In genomic region chr18:48992791-48993555, GRCh38 we compare ENCODE assay signal across 9 cellular contexts. TPM values are rescaled to one million over a fixed set of nuclear protein-coding genes. Genes with fewer than 3 reads are reported as not detected.
A peak's percentile ranks its signal among the peaks of the same experiment; 100 is the strongest.
DNase-seq lines count a peak whose midpoint lies in the region; ATAC-seq lines count a peak whose summit lies in the region.
"Had no signal": no experiment of that assay in that cellular context is flagged by ENCODE, and none has a peak within 500 bp of the region (broad histone marks: within the 10 kb centered on the region; RNA-seq: fewer than 3 reads in every experiment).

No MANE protein-coding gene starts in this region.

- ATAC-seq in GM19463 (IDR thresholded peaks at IDR 0.05; ENCODE audit: unreplicated experiment) (peak; percentile 67), esophagus mucosa (peak; percentile 18), GM18858 (IDR thresholded peaks at IDR 0.05; ENCODE audit: unreplicated experiment) (no peak), GM21717 (IDR thresholded peaks at IDR 0.05; ENCODE audit: unreplicated experiment) (no peak)
- ATAC-seq in stimulated activated effector memory CD8-positive, alpha-beta T cell treated with anti-CD3 and anti-CD28 coated beads, Interleukin-12 subunit alpha, Interleukin-12 subunit beta, amount 100 ng/mL, for 72 hours, result no peak
- ATAC-seq: activated CD8-positive, alpha-beta memory T cell treated with anti-CD3 and anti-CD28 coated beads, Interleukin-2, amount 10 ng/mL, durations not matched to agents 7 days and 5 days had no signal

- peak overlapping the region; percentile 8 for H3K27ac Mint-ChIP-seq in stimulated activated effector memory CD8-positive, alpha-beta T cell treated with anti-CD3 and anti-CD28 coated beads, Interleukin-12 subunit alpha, Interleukin-12 subunit beta, amount 100 ng/mL, for 72 hours
- H3K27ac Mint-ChIP-seq: activated CD8-positive, alpha-beta memory T cell treated with anti-CD3 and anti-CD28 coated beads, Interleukin-2, amount 10 ng/mL, durations not matched to agents 7 days and 5 days had no signal

- no peaks in the 10 kb centered on the region for H3K36me3 Mint-ChIP-seq in stimulated activated effector memory CD8-positive, alpha-beta T cell treated with anti-CD3 and anti-CD28 coated beads, Interleukin-12 subunit alpha, Interleukin-12 subunit beta, amount 100 ng/mL, for 72 hours
- H3K36me3 Mint-ChIP-seq: activated CD8-positive, alpha-beta memory T cell treated with anti-CD3 and anti-CD28 coated beads, Interleukin-2, amount 10 ng/mL, durations not matched to agents 7 days and 5 days had no signal

- no peak overlapping the region for H3K4me3 Mint-ChIP-seq in stimulated activated effector memory CD8-positive, alpha-beta T cell treated with anti-CD3 and anti-CD28 coated beads, Interleukin-12 subunit alpha, Interleukin-12 subunit beta, amount 100 ng/mL, for 72 hours
- H3K4me3 Mint-ChIP-seq: activated CD8-positive, alpha-beta memory T cell treated with anti-CD3 and anti-CD28 coated beads, Interleukin-2, amount 10 ng/mL, durations not matched to agents 7 days and 5 days had no signal

- H3K9me3 Mint-ChIP-seq in stimulated activated effector memory CD8-positive, alpha-beta T cell treated with anti-CD3 and anti-CD28 coated beads, Interleukin-12 subunit alpha, Interleukin-12 subunit beta, amount 100 ng/mL, for 72 hours, result no peaks in the 10 kb centered on the region

- H3K4me1 Mint-ChIP-seq in stimulated activated effector memory CD8-positive, alpha-beta T cell treated with anti-CD3 and anti-CD28 coated beads, Interleukin-12 subunit alpha, Interleukin-12 subunit beta, amount 100 ng/mL, for 72 hours, result peaks cover 31% of the 10 kb centered on the region

- DNase-seq in LoVo (ENCODE audit: low spot score), result peak; percentile 74
- no peak for DNase-seq in stimulated activated effector memory CD8-positive, alpha-beta T cell treated with anti-CD3 and anti-CD28 coated beads, Interleukin-12 subunit alpha, Interleukin-12 subunit beta, amount 100 ng/mL, for 72 hours (ENCODE audit: low spot score in 2 of 2)
- no peak for DNase-seq in stimulated activated CD4-positive, alpha-beta T cell treated with anti-CD3 and anti-CD28 coated beads, Interleukin-4, amount 100 ng/mL, for 24 hours
- DNase-seq in DMS53 (lab: John Stamatoyannopoulos, UW), result no peak
- DNase-seq: activated CD8-positive, alpha-beta memory T cell treated with anti-CD3 and anti-CD28 coated beads, Interleukin-2, amount 10 ng/mL, durations not matched to agents 7 days and 5 days had no signal

RNA-seq across cellular contexts. Expression of gene SMAD7, which starts 42.2 kb away (rescaled TPM):
- total RNA-seq in esophagus mucosa, result 3.7 TPM

Comparison
In these comparisons a context has a peak if more than half of its experiments do, and no peak if none do; other contexts are left out.
1. ATAC-seq: peak in GM19463 (single experiment) and esophagus mucosa (single experiment); none in stimulated activated effector memory CD8-positive, alpha-beta T cell treated with anti-CD3 and anti-CD28 coated beads, Interleukin-12 subunit alpha, Interleukin-12 subunit beta, amount 100 ng/mL, for 72 hours (single experiment), GM18858 (single experiment) and GM21717 (single experiment).